30 cellular contexts compared by ENCODE assay signal in the genomic region with DNA sequence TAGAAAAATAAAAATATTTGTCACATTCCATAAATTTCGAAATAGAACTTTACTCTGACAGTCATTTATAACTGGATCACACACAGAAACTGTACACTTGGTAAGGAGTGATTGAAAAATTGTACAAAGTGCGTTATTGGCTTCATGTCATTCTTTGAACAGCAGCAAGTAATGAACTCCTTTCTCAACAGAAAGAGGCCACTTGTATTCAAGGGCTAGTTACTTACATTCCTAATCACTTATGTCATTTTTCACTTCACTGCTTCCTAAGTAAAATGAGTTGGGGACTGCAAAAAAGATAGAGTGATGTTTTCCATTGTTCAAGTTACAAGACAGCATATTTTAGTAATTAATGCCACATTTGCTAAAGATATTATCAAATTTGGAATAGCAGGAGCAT.
DNase-seq lines count a peak whose midpoint lies in the region; ATAC-seq and TF ChIP-seq lines count a peak whose summit lies in the region.
"Had no signal": no experiment of that assay in that cellular context is flagged by ENCODE, and none has a peak within 500 bp of the region (broad histone marks: within the 10 kb centered on the region; RNA-seq: fewer than 3 reads in every experiment).

No MANE protein-coding gene starts in this region.

- peak; percentile 8 for DNase-seq in EL
- DNase-seq in epithelial cell of proximal tubule (ENCODE audit: low read depth), result peak; percentile 18
- peak; percentile 56 for DNase-seq in mesendoderm
- no peak for DNase-seq in thyroid gland
- no peak for DNase-seq in stimulated activated naive B cell treated with anti-CD40 and anti-IgM and Interleukin-4, amounts not matched to agents 10 μg/mL and 1 μg/mL and 100 μg/mL, for 72 hours
- DNase-seq in upper lobe of left lung, result no peak
- DNase-seq: activated CD4-positive, alpha-beta memory T cell treated with anti-CD3 and anti-CD28 coated beads for 36 hours; activated CD8-positive, alpha-beta memory T cell treated with anti-CD3 and anti-CD28 coated beads, Interleukin-2, amount 50 U/mL, for 48 hours; activated naive CD4-positive, alpha-beta T cell treated with anti-CD3 and anti-CD28 coated beads, Interleukin-2, amount 10 ng/mL, durations not matched to agents 7 days and 5 days; amniotic stem cell; DMS153; effector CD4-positive, alpha-beta T cell; GF-D8; left ventricle myocardium superior; naive thymus-derived CD4-positive, alpha-beta T cell; NCI-H1436; NCI-H2081; NCI-H345; NCI-H748 treated with DMSO at 0.1 percent for 48 hours; pancreas; right cardiac atrium; stimulated activated CD4-positive, alpha-beta T cell treated with anti-CD3 and anti-CD28 coated beads, Interleukin-1b, Interleukin-23, amount 100 ng/mL, for 48 hours; stimulated activated naive CD8-positive, alpha-beta T cell treated with anti-CD3 and anti-CD28 coated beads, Interleukin-15, Interleukin-2, amounts not matched to agents 100 U/mL and 50 U/mL, for 24 hours; T-helper 2 cell; testis; uterus had no signal

- H3K9me3 ChIP-seq in thyroid gland (no peaks in the 10 kb centered on the region), upper lobe of left lung (no peaks in the 10 kb centered on the region)
- H3K9me3 ChIP-seq: pancreas, testis, uterus had no signal

- TF ChIP-seq POLR2A in thyroid gland (IDR thresholded peaks at IDR 0.05) (no peak), upper lobe of left lung (IDR thresholded peaks at IDR 0.05) (no peak)

- H3K4me1 ChIP-seq in mesendoderm (ENCODE audit: control insufficient read depth, low read depth, low read length), result no peaks in the 10 kb centered on the region
- peaks cover 4 to 6% of the 10 kb centered on the region in 2 donors for H3K4me1 ChIP-seq in thyroid gland
- no peaks in the 10 kb centered on the region for H3K4me1 ChIP-seq in upper lobe of left lung
- H3K4me1 ChIP-seq: pancreas, testis, uterus had no signal

- H3K4me2 ChIP-seq in mesendoderm (ENCODE audit: low read length), result no peak overlapping the region

- H2BK5ac ChIP-seq in mesendoderm (ENCODE audit: low read length), result no peak overlapping the region

- no CpG with 5 or more reads among the region's 2 CpGs for WGBS in mesendoderm (ENCODE audit: extremely low coverage, insufficient coverage, low lambda C conversion rate)
- 17 to 22% methylated on average over 2 of the region's 2 CpGs for WGBS in thyroid gland, 2 donors
- WGBS in upper lobe of left lung, 2 donors, result 46 to 57% methylated on average over 2 of the region's 2 CpGs

- H4K8ac ChIP-seq in mesendoderm (ENCODE audit: low read depth, low read length), result no peak overlapping the region

- no peak overlapping the region for H4K5ac ChIP-seq in mesendoderm (ENCODE audit: low read length)

- no peaks in the 10 kb centered on the region for H3K79me2 ChIP-seq in mesendoderm (ENCODE audit: control insufficient read depth, insufficient read depth, low read length)

- no peaks in the 10 kb centered on the region for H3K36me3 Mint-ChIP-seq in stimulated activated naive B cell treated with anti-CD40 and anti-IgM and Interleukin-4, amounts not matched to agents 10 μg/mL and 1 μg/mL and 100 μg/mL, for 72 hours
- H3K36me3 Mint-ChIP-seq: activated CD4-positive, alpha-beta memory T cell treated with anti-CD3 and anti-CD28 coated beads for 36 hours; activated naive CD4-positive, alpha-beta T cell treated with anti-CD3 and anti-CD28 coated beads, Interleukin-2, amount 10 ng/mL, durations not matched to agents 7 days and 5 days; naive thymus-derived CD4-positive, alpha-beta T cell had no signal

- no peaks in the 10 kb centered on the region for H3K27me3 Mint-ChIP-seq in stimulated activated naive B cell treated with anti-CD40 and anti-IgM and Interleukin-4, amounts not matched to agents 10 μg/mL and 1 μg/mL and 100 μg/mL, for 72 hours
- H3K27me3 Mint-ChIP-seq: activated CD4-positive, alpha-beta memory T cell treated with anti-CD3 and anti-CD28 coated beads for 36 hours; activated naive CD4-positive, alpha-beta T cell treated with anti-CD3 and anti-CD28 coated beads, Interleukin-2, amount 10 ng/mL, durations not matched to agents 7 days and 5 days; naive thymus-derived CD4-positive, alpha-beta T cell had no signal

- TF ChIP-seq EP300 in upper lobe of left lung (IDR thresholded peaks at IDR 0.05), result no peak

- no peak overlapping the region for H3K4ac ChIP-seq in mesendoderm (ENCODE audit: low read depth, low read length)

- H3K4me3 Mint-ChIP-seq in stimulated activated naive B cell treated with anti-CD40 and anti-IgM and Interleukin-4, amounts not matched to agents 10 μg/mL and 1 μg/mL and 100 μg/mL, for 72 hours, result no peak overlapping the region
- H3K4me3 Mint-ChIP-seq: activated CD4-positive, alpha-beta memory T cell treated with anti-CD3 and anti-CD28 coated beads for 36 hours; activated naive CD4-positive, alpha-beta T cell treated with anti-CD3 and anti-CD28 coated beads, Interleukin-2, amount 10 ng/mL, durations not matched to agents 7 days and 5 days; activated T-helper 1 cell treated with anti-CD3 and anti-CD28 coated beads, Interleukin-12 subunit alpha, Interleukin-12 subunit beta, Interleukin-2, Interleukin-4 antibody, amounts not matched to agents 30 ng/mL and 10 ng/mL and 1 ng/mL, durations not matched to agents 14 hours and 24 hours and 36 hours; naive thymus-derived CD4-positive, alpha-beta T cell had no signal

- no peaks in the 10 kb centered on the region for H3K9me3 Mint-ChIP-seq in stimulated activated naive B cell treated with anti-CD40 and anti-IgM and Interleukin-4, amounts not matched to agents 10 μg/mL and 1 μg/mL and 100 μg/mL, for 72 hours

- H3K18ac ChIP-seq in mesendoderm (ENCODE audit: low read length), result no peak overlapping the region

- H3K36me3 ChIP-seq in mesendoderm (ENCODE audit: control insufficient read depth, insufficient read depth, low read length) (no peaks in the 10 kb centered on the region), thyroid gland (no peaks in the 10 kb centered on the region), upper lobe of left lung (no peaks in the 10 kb centered on the region)
- H3K36me3 ChIP-seq: pancreas, uterus had no signal

- no peak for ATAC-seq in stimulated activated naive B cell treated with anti-CD40 and anti-IgM and Interleukin-4, amounts not matched to agents 10 μg/mL and 1 μg/mL and 100 μg/mL, for 72 hours (replicated peaks)
- ATAC-seq in GM21367 (IDR thresholded peaks at IDR 0.05; ENCODE audit: unreplicated experiment), result no peak
- no peak for ATAC-seq in upper lobe of left lung (ENCODE audit: low FRiP score in 2 of 2)
- ATAC-seq: activated CD4-positive, CD25-positive, alpha-beta regulatory T cell treated with anti-CD3 and anti-CD28 coated beads, Interleukin-2, amount 50 U/mL, for 24 hours; left ventricle myocardium superior; naive thymus-derived CD4-positive, alpha-beta T cell; pancreas; right cardiac atrium; Right ventricle myocardium inferior; stimulated activated naive CD8-positive, alpha-beta T cell treated with anti-CD3 and anti-CD28 coated beads, Interleukin-15, Interleukin-2, amounts not matched to agents 100 U/mL and 50 U/mL, for 24 hours had no signal

- H3K27me3 ChIP-seq in mesendoderm (ENCODE audit: insufficient read depth, low read length, poor library complexity) (no peaks in the 10 kb centered on the region), thyroid gland (no peaks in the 10 kb centered on the region), upper lobe of left lung (no peaks in the 10 kb centered on the region)
- H3K27me3 ChIP-seq: pancreas, testis, uterus had no signal

- no peak overlapping the region for H3K9ac ChIP-seq in mesendoderm (ENCODE audit: low read length)

- H3K27ac ChIP-seq in mesendoderm (ENCODE audit: low read depth, low read length) (no peak overlapping the region), thyroid gland (peak overlapping the region in 2 of 3 donors; percentile 26 to 45), upper lobe of left lung (no peak overlapping the region)
- H3K27ac ChIP-seq: pancreas, testis, uterus had no signal

- no peaks in the 10 kb centered on the region for H3K4me1 Mint-ChIP-seq in stimulated activated naive B cell treated with anti-CD40 and anti-IgM and Interleukin-4, amounts not matched to agents 10 μg/mL and 1 μg/mL and 100 μg/mL, for 72 hours
- H3K4me1 Mint-ChIP-seq: activated naive CD4-positive, alpha-beta T cell treated with anti-CD3 and anti-CD28 coated beads, Interleukin-2, amount 10 ng/mL, durations not matched to agents 7 days and 5 days; naive thymus-derived CD4-positive, alpha-beta T cell had no signal

- H2AK5ac ChIP-seq in mesendoderm (ENCODE audit: low read length), result no peak overlapping the region

- H3K4me3 ChIP-seq in epithelial cell of proximal tubule (ENCODE audit: low read depth, low read length) (no peak overlapping the region), mesendoderm (ENCODE audit: low read length) (no peak overlapping the region), thyroid gland (replicated peaks in 1 of 3) (no peak overlapping the region), upper lobe of left lung (no peak overlapping the region)
- H3K4me3 ChIP-seq: pancreas, testis, uterus had no signal

- H3K27ac Mint-ChIP-seq in stimulated activated naive B cell treated with anti-CD40 and anti-IgM and Interleukin-4, amounts not matched to agents 10 μg/mL and 1 μg/mL and 100 μg/mL, for 72 hours, result no peak overlapping the region
- H3K27ac Mint-ChIP-seq: activated CD4-positive, alpha-beta memory T cell treated with anti-CD3 and anti-CD28 coated beads for 36 hours; activated naive CD4-positive, alpha-beta T cell treated with anti-CD3 and anti-CD28 coated beads, Interleukin-2, amount 10 ng/mL, durations not matched to agents 7 days and 5 days; activated T-helper 1 cell treated with anti-CD3 and anti-CD28 coated beads, Interleukin-12 subunit alpha, Interleukin-12 subunit beta, Interleukin-2, Interleukin-4 antibody, amounts not matched to agents 30 ng/mL and 10 ng/mL and 1 ng/mL, durations not matched to agents 14 hours and 24 hours and 36 hours; naive thymus-derived CD4-positive, alpha-beta T cell had no signal

- no peak overlapping the region for H3K56ac ChIP-seq in mesendoderm (ENCODE audit: low read length)

- TF ChIP-seq CTCF in epithelial cell of proximal tubule (conservative IDR thresholded peaks at IDR 0.05; ENCODE audit: low read depth, low read length) (no peak), thyroid gland (IDR thresholded peaks at IDR 0.05) (no peak), upper lobe of left lung (IDR thresholded peaks at IDR 0.05) (no peak)

- no peak overlapping the region for H2BK120ac ChIP-seq in mesendoderm (ENCODE audit: low read depth, low read length)

- H3K79me1 ChIP-seq in mesendoderm (ENCODE audit: low read length), result no peaks in the 10 kb centered on the region

- no peak overlapping the region for H3K23ac ChIP-seq in mesendoderm (ENCODE audit: low read length)

- no peak overlapping the region for H2BK15ac ChIP-seq in mesendoderm (replicated peaks; ENCODE audit: low read depth)

- intact Hi-C loops in thyroid gland (cut with DNase I), result no loop called here

Comparison
In these comparisons a context has a peak if more than half of its experiments do, and no peak if none do; other contexts are left out.
1. DNase-seq: peak in EL (single experiment), epithelial cell of proximal tubule (single experiment) and mesendoderm (single experiment); none in thyroid gland (0 of 2), stimulated activated naive B cell treated with anti-CD40 and anti-IgM and Interleukin-4, amounts not matched to agents 10 μg/mL and 1 μg/mL and 100 μg/mL, for 72 hours (single experiment) and upper lobe of left lung (0 of 2).
2. H3K27ac ChIP-seq: peak in thyroid gland (2 of 3); none in mesendoderm (single experiment) and upper lobe of left lung (0 of 4).